In genomic region chr1:101293461-101294045, GRCh38 we compare ENCODE assay signal across 9 cellular contexts. TPM values are rescaled to one million over a fixed set of nuclear protein-coding genes. Genes with fewer than 3 reads are reported as not detected.
A peak's percentile ranks its signal among the peaks of the same experiment; 100 is the strongest.
DNase-seq lines count a peak whose midpoint lies in the region; ATAC-seq, FAIRE-seq and TF ChIP-seq lines count a peak whose summit lies in the region.
"Had no signal": no experiment of that assay in that cellular context is flagged by ENCODE, and none has a peak within 500 bp of the region (broad histone marks: within the 10 kb centered on the region; RNA-seq: fewer than 3 reads in every experiment).

No MANE protein-coding gene starts in this region.

- H3K79me2 ChIP-seq in endothelial cell of umbilical vein (ENCODE audit: control insufficient read depth, insufficient read depth, low read length) = no peaks in the 10 kb centered on the region

- H3K4me1 ChIP-seq in endothelial cell of umbilical vein (ENCODE audit: control insufficient read depth, extremely low read depth, insufficient read depth, low read length) = peaks cover 47% of the 10 kb centered on the region

- peaks cover 3% of the 10 kb centered on the region for H3K9me1 ChIP-seq in endothelial cell of umbilical vein (replicated peaks; ENCODE audit: control insufficient read depth, extremely low read depth, insufficient read depth, low read length)

- peak; percentile 92 for FAIRE-seq in GM18507 (lab: Jason Lieb, UNC)
- no peak for FAIRE-seq in endothelial cell of umbilical vein (lab: Jason Lieb, UNC)

- H4K20me1 ChIP-seq in endothelial cell of umbilical vein (replicated peaks; ENCODE audit: control insufficient read depth, extremely low read depth, insufficient read depth, low read length) = no peaks in the 10 kb centered on the region

- peak overlapping the region; percentile 28 for H3K27ac ChIP-seq in endothelial cell of umbilical vein (ENCODE audit: insufficient read depth, low read depth, low read length)

- H3K36me3 ChIP-seq in endothelial cell of umbilical vein (ENCODE audit: control insufficient read depth in 2 of 2, extremely low read depth in 1 of 2, insufficient read depth in 2 of 2, low read length in 2 of 2) = no peaks in the 10 kb centered on the region

- no peaks in the 10 kb centered on the region for H3K27me3 ChIP-seq in endothelial cell of umbilical vein (ENCODE audit: control insufficient read depth in 2 of 2, insufficient read depth in 2 of 2, low read length in 2 of 2)

- H3K9me3 ChIP-seq in endothelial cell of umbilical vein (replicated peaks; ENCODE audit: control insufficient read depth, insufficient read depth, low read length) = no peaks in the 10 kb centered on the region

- TF ChIP-seq POLR2A in endothelial cell of umbilical vein (IDR thresholded peaks at IDR 0.05; ENCODE audit: low read depth, low read length) = no peak

- peak; percentile 57 for ATAC-seq in HG02571 (IDR thresholded peaks at IDR 0.05; ENCODE audit: unreplicated experiment)

- no peak overlapping the region for H3K4me3 ChIP-seq in endothelial cell of umbilical vein (replicated peaks in 1 of 3; ENCODE audit: insufficient read depth in 1 of 3, low read depth in 1 of 3, low read length in 3 of 3)

- no TSS peak for BruUV-seq in endothelial cell of umbilical vein (replicated peaks; lab: Mats Ljungman, UMichigan)

- intact Hi-C loops in endothelial cell of umbilical vein (cut with micrococcal nuclease) = no loop called here

- H3K4me2 ChIP-seq in endothelial cell of umbilical vein (ENCODE audit: insufficient read depth, low read length) = no peak overlapping the region

- no peak overlapping the region for H3K9ac ChIP-seq in endothelial cell of umbilical vein (replicated peaks; ENCODE audit: extremely low read depth, insufficient read depth, low read length)

- TF ChIP-seq CTCF in endothelial cell of umbilical vein (IDR thresholded peaks at IDR 0.05; ENCODE audit: extremely low read depth in 1 of 2, insufficient read depth in 1 of 2, low read depth in 1 of 2, low read length in 2 of 2) = no peak

- dilution Hi-C loops in endothelial cell of umbilical vein (cut with MboI; ENCODE audit: extremely low pct_ligation_motif_present, low sequenced_read_pairs) = no loop called here

- POLR2A ChIA-PET in endothelial cell of umbilical vein (lab: Charles Lee) = interaction anchor here (0.6 kb wide), 1 partner anchor 15 kb away, joined by 3 read pairs; no protein-coding TSS in a partner anchor

- peak overlapping the region; percentile 40 for H2AFZ ChIP-seq in endothelial cell of umbilical vein (ENCODE audit: low read depth, low read length)

- no peak for DNase-seq in GM18507 (ENCODE audit: extremely low spot score, insufficient read length, low read depth)
- peak; percentile 95 for DNase-seq in RPMI7951 (ENCODE audit: low read depth)
- no peak for DNase-seq in endothelial cell of umbilical vein (ENCODE audit: low read depth, low spot score)
- DNase-seq in COLO829 (ENCODE audit: low spot score) = no peak
- DNase-seq in kidney glomerular epithelial cell (lab: John Stamatoyannopoulos, UW) = no peak
- no peak for DNase-seq in AML-193 (lab: John Stamatoyannopoulos, UW)
- no peak for DNase-seq in NCI-H2196 treated with DMSO at 0.1 percent for 48 hours (lab: John Stamatoyannopoulos, UW; ENCODE audit: unreplicated experiment)

- CTCF ChIA-PET in endothelial cell of umbilical vein (lab: Charles Lee) = interaction anchor here (1.0 to 7.0 kb wide), 9 partner anchors 8 to 410 kb away, joined by 3 to 75 read pairs (median 5); no protein-coding TSS in a partner anchor

TF ChIP-seq in endothelial cell of umbilical vein, 7 proteins besides CTCF, POLR2A, EP300 and RAD21:
- TF ChIP-seq JUN (IDR thresholded peaks at IDR 0.05; ENCODE audit: borderline replicate concordance, insufficient read depth, insufficient read length, low read depth) (peak; percentile 4), MAX (IDR thresholded peaks at IDR 0.05; ENCODE audit: insufficient read depth, insufficient read length) (no peak), FOS (IDR thresholded peaks at IDR 0.05; ENCODE audit: borderline replicate concordance, insufficient read depth, low read length) (peak; percentile 36)

RNA-seq across cellular contexts. Expression of gene S1PR1, which starts 56.7 kb away (rescaled TPM):
- 0.39 and 0.84 TPM in 2 replicates for total RNA-seq in RPMI7951 (2014; rRNA removed; shearing (Covaris generic))
- total RNA-seq in endothelial cell of umbilical vein = 137 and 138 TPM in 2 replicates
- polyA plus RNA-seq in endothelial cell of umbilical vein = 346 and 387 TPM in 2 replicates
- polyA plus RNA-seq in endothelial cell of umbilical vein (2011; cell fraction: cytosol; rRNA removed) = 206 and 215 TPM in 2 replicates
- 219 and 225 TPM in 2 replicates for polyA plus RNA-seq in endothelial cell of umbilical vein (2011; cell fraction: nucleus; rRNA removed)
- polyA plus RNA-seq in endothelial cell of umbilical vein (2012) = 130 and 148 TPM in 2 replicates
- polyA minus RNA-seq in endothelial cell of umbilical vein = 433 and 446 TPM in 2 replicates
- polyA minus RNA-seq in endothelial cell of umbilical vein (2011; cell fraction: cytosol; rRNA and poly(A)+ RNA removed) = not detected
- polyA minus RNA-seq in endothelial cell of umbilical vein (2011; cell fraction: nucleus; rRNA and poly(A)+ RNA removed) = 363 and 384 TPM in 2 replicates
- total RNA-seq: NCI-H460 had no signal

Comparison
In these comparisons a context has a peak if more than half of its experiments do, and no peak if none do; other contexts are left out.
1. RNA of gene S1PR1, which starts 56.7 kb away (total RNA-seq): 137 to 138 TPM in endothelial cell of umbilical vein; 0.39 to 0.84 TPM in RPMI7951; every median in the first group is over 10 times any median in the second.